Comparison of ENCODE assay signal across 9 cellular contexts in the genomic region with DNA sequence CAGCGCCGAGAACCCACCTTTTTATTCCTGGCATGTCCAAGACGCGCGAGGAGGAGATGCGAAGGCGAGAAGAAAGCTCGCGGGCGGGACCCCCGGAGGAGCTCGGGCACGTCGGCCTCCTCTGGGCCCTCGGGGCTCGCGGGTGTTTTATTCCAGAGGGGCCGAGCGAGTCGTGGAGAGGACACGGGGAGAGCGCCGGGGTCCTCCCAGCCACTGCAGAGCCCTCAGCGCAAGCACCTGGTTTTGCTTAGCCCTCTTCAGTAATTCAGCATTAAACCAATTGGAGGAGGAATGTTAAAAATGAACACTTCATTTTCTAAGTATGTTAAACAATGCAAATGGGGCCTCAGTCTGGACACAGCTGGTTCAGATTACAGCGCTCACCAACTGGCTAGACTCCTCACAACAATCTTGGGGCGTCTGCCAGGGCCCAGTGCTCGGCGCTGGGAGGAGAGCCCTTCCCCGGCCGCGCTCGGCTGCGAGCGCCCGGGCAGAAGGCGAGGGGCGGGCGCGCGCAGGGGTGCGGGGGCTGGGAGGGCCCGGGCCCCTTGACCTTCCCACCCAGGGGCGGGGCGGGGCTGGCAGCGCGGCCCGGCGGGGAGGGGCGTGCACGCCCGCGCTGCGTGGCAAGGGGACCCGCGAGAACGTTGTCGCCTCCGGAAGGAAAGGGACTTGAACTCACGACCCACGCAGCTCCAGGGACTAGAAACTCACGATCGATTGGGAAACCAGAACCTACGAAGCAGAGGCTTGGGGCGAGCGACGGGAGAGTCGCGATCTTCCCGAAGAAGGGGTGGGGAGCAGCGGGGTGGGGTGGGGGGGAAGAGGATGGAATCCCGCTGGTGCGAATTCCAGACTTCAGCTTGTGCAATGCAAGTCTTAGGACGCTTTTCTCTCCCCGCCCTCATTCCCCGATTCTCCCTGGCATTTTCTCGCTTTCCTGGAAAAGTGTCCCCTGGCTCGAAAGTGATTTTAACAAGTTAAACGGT. TPM values are rescaled to one million over a fixed set of nuclear protein-coding genes. Genes with fewer than 3 reads are reported as not detected.
DNase-seq lines count a peak whose midpoint lies in the region; ATAC-seq and TF ChIP-seq lines count a peak whose summit lies in the region.
"Had no signal": no experiment of that assay in that cellular context is flagged by ENCODE, and none has a peak within 500 bp of the region (broad histone marks: within the 10 kb centered on the region; RNA-seq: fewer than 3 reads in every experiment).

A gene with protein sequence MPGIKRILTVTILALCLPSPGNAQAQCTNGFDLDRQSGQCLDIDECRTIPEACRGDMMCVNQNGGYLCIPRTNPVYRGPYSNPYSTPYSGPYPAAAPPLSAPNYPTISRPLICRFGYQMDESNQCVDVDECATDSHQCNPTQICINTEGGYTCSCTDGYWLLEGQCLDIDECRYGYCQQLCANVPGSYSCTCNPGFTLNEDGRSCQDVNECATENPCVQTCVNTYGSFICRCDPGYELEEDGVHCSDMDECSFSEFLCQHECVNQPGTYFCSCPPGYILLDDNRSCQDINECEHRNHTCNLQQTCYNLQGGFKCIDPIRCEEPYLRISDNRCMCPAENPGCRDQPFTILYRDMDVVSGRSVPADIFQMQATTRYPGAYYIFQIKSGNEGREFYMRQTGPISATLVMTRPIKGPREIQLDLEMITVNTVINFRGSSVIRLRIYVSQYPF (minus strand): TSS at position 499 of the 989 bp plus-strand sequence. CDS start 465 bp downstream, at position 34.

- peak; percentile 85 for ATAC-seq in left lung
- ATAC-seq in GM18867 (IDR thresholded peaks at IDR 0.05; ENCODE audit: unreplicated experiment), result no peak

- H3K4me1 ChIP-seq in left lung, result peaks cover 0 to 25% of the 10 kb centered on the region in 2 donors

- H3K36me3 Mint-ChIP-seq in dendritic cell treated with granulocyte-macrophage colony-stimulating factor and Interleukin-4, amounts not matched to agents 40 ng/mL and 50 ng/mL, for 4 days (ENCODE audit: low read depth), result no peaks in the 10 kb centered on the region

- no peak for TF ChIP-seq CTCF in left lung (IDR thresholded peaks at IDR 0.05)

- H3K36me3 ChIP-seq in left lung, result no peaks in the 10 kb centered on the region

- H3K27me3 ChIP-seq in left lung, result peaks cover 0 to 21% of the 10 kb centered on the region in 2 donors

- peak within 1 kb of the TSS; percentile 80 for H3K4me3 Mint-ChIP-seq in dendritic cell treated with granulocyte-macrophage colony-stimulating factor and Interleukin-4, amounts not matched to agents 40 ng/mL and 50 ng/mL, for 4 days

- H3K9me3 Mint-ChIP-seq in dendritic cell treated with granulocyte-macrophage colony-stimulating factor and Interleukin-4, amounts not matched to agents 40 ng/mL and 50 ng/mL, for 4 days, result no peaks in the 10 kb centered on the region

- DNase-seq in DMS 273 (lab: John Stamatoyannopoulos, UW; ENCODE audit: unreplicated experiment), result peak; percentile 65
- no peak for DNase-seq in DMS 273 treated with DMSO at 0.1 percent for 48 hours (lab: John Stamatoyannopoulos, UW)
- DNase-seq in activated CD4-positive, CD25-positive, alpha-beta regulatory T cell treated with anti-CD3 and anti-CD28 coated beads, Interleukin-2, amount 50 U/mL, for 72 hours, result peak; percentile 37
- peak; percentile 75 to 87 for DNase-seq in left lung
- peak; percentile 55 for DNase-seq in stimulated activated CD4-positive, alpha-beta T cell treated with anti-CD3 and anti-CD28 coated beads, Interleukin-4, amount 100 ng/mL, for 1 hour
- no peak for DNase-seq in NK-92 (lab: John Stamatoyannopoulos, UW; ENCODE audit: unreplicated experiment)

- peaks cover 29% of the 10 kb centered on the region for H3K27me3 Mint-ChIP-seq in dendritic cell treated with granulocyte-macrophage colony-stimulating factor and Interleukin-4, amounts not matched to agents 40 ng/mL and 50 ng/mL, for 4 days

- no peak within 1 kb of the TSS for H3K27ac Mint-ChIP-seq in dendritic cell treated with granulocyte-macrophage colony-stimulating factor and Interleukin-4, amounts not matched to agents 40 ng/mL and 50 ng/mL, for 4 days

- H3K4me3 ChIP-seq in left lung, result peak within 1 kb of the TSS; percentile 45 to 57

- H3K27ac ChIP-seq in left lung, result peak within 1 kb of the TSS; percentile 72 to 83
- H3K27ac ChIP-seq: 22Rv1 had no signal

- H3K9me3 ChIP-seq in left lung, result no peaks in the 10 kb centered on the region

- H3K4me1 Mint-ChIP-seq in dendritic cell treated with granulocyte-macrophage colony-stimulating factor and Interleukin-4, amounts not matched to agents 40 ng/mL and 50 ng/mL, for 4 days (ENCODE audit: low read depth), result peaks cover 19% of the 10 kb centered on the region

- intact Hi-C loops in dendritic cell treated with granulocyte-macrophage colony-stimulating factor and Interleukin-4, amounts not matched to agents 40 ng/mL and 50 ng/mL, for 4 days (cut with micrococcal nuclease), result no loop called here
- intact Hi-C loops in left lung (cut with DNase I), result no loop called here

RNA-seq across cellular contexts. Expression of the gene that starts here (rescaled TPM):
- total RNA-seq in left lung, result 100 to 1,000 TPM in 1 of 2 donors, 10 to 100 TPM in 1; 84.5 to 125 TPM

Comparison
In these comparisons a context has a peak if more than half of its experiments do, and no peak if none do; other contexts are left out.
1. DNase-seq: peak in DMS 273 (single experiment), activated CD4-positive, CD25-positive, alpha-beta regulatory T cell treated with anti-CD3 and anti-CD28 coated beads, Interleukin-2, amount 50 U/mL, for 72 hours (single experiment), left lung (2 of 2) and stimulated activated CD4-positive, alpha-beta T cell treated with anti-CD3 and anti-CD28 coated beads, Interleukin-4, amount 100 ng/mL, for 1 hour (single experiment); none in DMS 273 treated with DMSO at 0.1 percent for 48 hours (single experiment) and NK-92 (single experiment).